ENCODE assay signal across 24 cellular contexts in genomic region chr5:123628860-123629544, GRCh38.
"Had no signal": no experiment of that assay in that cellular context is flagged by ENCODE, and none has a peak within 500 bp of the region (broad histone marks: within the 10 kb centered on the region; RNA-seq: fewer than 3 reads in every experiment).

No MANE protein-coding gene starts in this region.

- H3K9ac ChIP-seq: parathyroid adenoma had no signal

- H3K27ac ChIP-seq: dorsolateral prefrontal cortex, parathyroid adenoma, thoracic aorta, transverse colon, vagina had no signal

- H3K27me3 Mint-ChIP-seq: progenitor cell of endocrine pancreas had no signal

- H3K27ac Mint-ChIP-seq: memory B cell; mesothelial cell of epicardium; natural killer cell treated with Interleukin-12 subunit alpha and Interleukin-12 subunit beta and Interleukin-15 and Interleukin-18, amount 100 ng/mL, for 72 hours; progenitor cell of endocrine pancreas; stimulated activated effector memory CD8-positive, alpha-beta T cell treated with anti-CD3 and anti-CD28 coated beads, Interleukin-12 subunit alpha, Interleukin-12 subunit beta, amount 100 ng/mL, for 72 hours had no signal

- H3K4me1 ChIP-seq: parathyroid adenoma, transverse colon, vagina had no signal

- H3K4me3 ChIP-seq: dorsolateral prefrontal cortex, lung, mucosa of descending colon, smooth muscle cell, thoracic aorta, transverse colon, vagina had no signal

- H3K4me1 Mint-ChIP-seq: memory B cell; mesothelial cell of epicardium; naive B cell; neural crest cell; stimulated activated effector memory CD8-positive, alpha-beta T cell treated with anti-CD3 and anti-CD28 coated beads, Interleukin-12 subunit alpha, Interleukin-12 subunit beta, amount 100 ng/mL, for 72 hours had no signal

- H2AFZ ChIP-seq: parathyroid adenoma had no signal

- H3K36me3 ChIP-seq: thoracic aorta, transverse colon, vagina had no signal

- H3K9me3 ChIP-seq: vagina had no signal

- ATAC-seq: left lobe of liver; mucosa of descending colon; natural killer cell treated with Interleukin-12 subunit alpha and Interleukin-12 subunit beta and Interleukin-15 and Interleukin-18, amount 100 ng/mL, for 72 hours; sciatic nerve; stimulated activated effector memory CD8-positive, alpha-beta T cell treated with anti-CD3 and anti-CD28 coated beads, Interleukin-12 subunit alpha, Interleukin-12 subunit beta, amount 100 ng/mL, for 72 hours had no signal

- DNase-seq: cortex of kidney; dorsolateral prefrontal cortex; effector CD4-positive, alpha-beta T cell; mucosa of descending colon; naive B cell; stimulated activated CD4-positive, alpha-beta T cell treated with anti-CD3 and anti-CD28 coated beads, Interleukin-2, amount 100 ng/mL, for 24 hours; stimulated activated CD4-positive, alpha-beta T cell treated with anti-CD3 and anti-CD28 coated beads, Interleukin-4, amount 100 ng/mL, for 24 hours; stimulated activated naive CD4-positive, alpha-beta T cell treated with Interleukin-2 at 50 U/mL for 16 hours; transverse colon had no signal

- H3K79me2 ChIP-seq: parathyroid adenoma had no signal

- H3K4me2 ChIP-seq: smooth muscle cell had no signal

- H3K27me3 ChIP-seq: dorsolateral prefrontal cortex, transverse colon, vagina had no signal

- FAIRE-seq: frontal cortex, keratinocyte had no signal

- H3K4me3 Mint-ChIP-seq: memory B cell; mesothelial cell of epicardium; naive B cell; natural killer cell treated with Interleukin-12 subunit alpha and Interleukin-12 subunit beta and Interleukin-15 and Interleukin-18, amount 100 ng/mL, for 72 hours; neural crest cell; stimulated activated effector memory CD8-positive, alpha-beta T cell treated with anti-CD3 and anti-CD28 coated beads, Interleukin-12 subunit alpha, Interleukin-12 subunit beta, amount 100 ng/mL, for 72 hours had no signal
